ENCODE assay signal across 35 cellular contexts in the genomic region with DNA sequence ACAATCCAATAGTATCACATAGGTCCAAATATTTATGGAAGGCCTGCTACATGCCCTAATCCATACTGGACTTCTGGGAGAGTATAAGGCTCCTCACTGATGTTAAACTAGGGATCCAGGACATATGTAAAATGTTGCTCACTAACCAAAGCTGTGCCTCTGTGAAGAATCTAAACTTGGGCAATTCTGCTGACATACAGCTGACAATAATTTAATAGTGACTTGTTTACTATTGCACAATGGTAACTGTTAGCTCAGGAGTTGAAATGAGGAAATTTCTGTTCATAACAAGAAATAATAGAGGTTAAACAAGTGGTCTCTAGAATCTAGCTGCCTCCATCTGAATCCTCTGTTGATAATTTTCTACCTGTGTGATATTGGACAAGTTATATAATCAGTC. TPM values are rescaled to one million over a fixed set of nuclear protein-coding genes. Genes with fewer than 3 reads are reported as not detected.
"Had no signal": no experiment of that assay in that cellular context is flagged by ENCODE, and none has a peak within 500 bp of the region (broad histone marks: within the 10 kb centered on the region; RNA-seq: fewer than 3 reads in every experiment).

No MANE protein-coding gene starts in this region.

- H3K27ac ChIP-seq: coronary artery, gastrocnemius medialis, heart left ventricle, hepatocyte, left lung, neural progenitor cell, parathyroid adenoma, right atrium auricular region, sigmoid colon, skin epidermis, spleen, thoracic aorta, tibial nerve, upper lobe of left lung had no signal

- H3K36me3 ChIP-seq: gastrocnemius medialis, heart left ventricle, left lung, neural progenitor cell, right atrium auricular region, sigmoid colon, spleen, thoracic aorta, tibial nerve, upper lobe of left lung had no signal

- H3K9me3 ChIP-seq: gastrocnemius medialis, heart left ventricle, left lung, right atrium auricular region, sigmoid colon, spleen, thoracic aorta, tibial nerve, upper lobe of left lung had no signal

- H3K9me3 Mint-ChIP-seq: nephron; neural progenitor cell; stimulated activated naive CD8-positive, alpha-beta T cell treated with anti-CD3 and anti-CD28 coated beads, Interleukin-15, Interleukin-2, amounts not matched to agents 100 ng/mL and 50 ng/mL, for 24 hours had no signal

- H3K4me1 Mint-ChIP-seq: naive thymus-derived CD4-positive, alpha-beta T cell; nephron; neural progenitor cell; stimulated activated naive B cell treated with anti-CD40 and anti-IgM and Interleukin-4, amounts not matched to agents 10 μg/mL and 1 μg/mL and 100 μg/mL, for 72 hours had no signal

- DNase-seq: dermis blood vessel endothelial cell; effector memory CD4-positive, alpha-beta T cell; erythroblast; foreskin fibroblast; gastrocnemius medialis; heart left ventricle; left cardiac atrium; left lung; mesendoderm; midbrain; naive thymus-derived CD4-positive, alpha-beta T cell; sigmoid colon; spleen; stimulated activated CD4-positive, alpha-beta T cell treated with anti-CD3 and anti-CD28 coated beads, Interleukin-2, amount 100 ng/mL, for 48 hours; stimulated activated naive B cell treated with anti-CD40 and anti-IgM and Interleukin-4, amounts not matched to agents 10 μg/mL and 1 μg/mL and 100 μg/mL, for 72 hours; upper lobe of left lung had no signal

- H3K27me3 ChIP-seq: gastrocnemius medialis, heart left ventricle, hepatocyte, left lung, neural progenitor cell, right atrium auricular region, sigmoid colon, spleen, tibial nerve, upper lobe of left lung had no signal

- H3K4me2 ChIP-seq: hepatocyte, neural progenitor cell had no signal

- H3K4me1 ChIP-seq: gastrocnemius medialis, heart left ventricle, left lung, neural progenitor cell, parathyroid adenoma, right atrium auricular region, sigmoid colon, spleen, tibial nerve, upper lobe of left lung had no signal

- H3K27ac Mint-ChIP-seq: naive thymus-derived CD4-positive, alpha-beta T cell; nephron; neural progenitor cell; progenitor cell of endocrine pancreas; stimulated activated naive B cell treated with anti-CD40 and anti-IgM and Interleukin-4, amounts not matched to agents 10 μg/mL and 1 μg/mL and 100 μg/mL, for 72 hours; stimulated activated naive CD8-positive, alpha-beta T cell treated with anti-CD3 and anti-CD28 coated beads, Interleukin-15, Interleukin-2, amounts not matched to agents 100 ng/mL and 50 ng/mL, for 24 hours had no signal

- H3K4me3 Mint-ChIP-seq: naive thymus-derived CD4-positive, alpha-beta T cell; nephron; neural progenitor cell; stimulated activated naive B cell treated with anti-CD40 and anti-IgM and Interleukin-4, amounts not matched to agents 10 μg/mL and 1 μg/mL and 100 μg/mL, for 72 hours; stimulated activated naive CD8-positive, alpha-beta T cell treated with anti-CD3 and anti-CD28 coated beads, Interleukin-15, Interleukin-2, amounts not matched to agents 100 ng/mL and 50 ng/mL, for 24 hours had no signal

- H3K9ac ChIP-seq: neural progenitor cell, parathyroid adenoma had no signal

- H3K36me3 Mint-ChIP-seq: naive thymus-derived CD4-positive, alpha-beta T cell; neural progenitor cell; stimulated activated naive B cell treated with anti-CD40 and anti-IgM and Interleukin-4, amounts not matched to agents 10 μg/mL and 1 μg/mL and 100 μg/mL, for 72 hours had no signal

- H3K79me2 ChIP-seq: hepatocyte, parathyroid adenoma had no signal

- H2AFZ ChIP-seq: hepatocyte, neural progenitor cell, parathyroid adenoma had no signal

- H3K4me3 ChIP-seq: coronary artery, gastrocnemius medialis, heart left ventricle, hepatocyte, left lung, neural progenitor cell, right atrium auricular region, sigmoid colon, skin epidermis, spleen, thoracic aorta, tibial nerve, upper lobe of left lung had no signal

RNA-seq across cellular contexts. Expression of gene CTXN3, which starts 14.9 kb away (rescaled TPM):
- total RNA-seq: dermis blood vessel endothelial cell; endothelial cell of umbilical vein; fibroblast of lung; glomerular endothelial cell; heart left ventricle; hepatocyte; kidney epithelial cell; left cardiac atrium; left lung; lower leg skin; lung microvascular endothelial cell; mucosa of gallbladder; naive thymus-derived CD4-positive, alpha-beta T cell; osteoblast; progenitor cell of endocrine pancreas; right atrium auricular region; sigmoid colon; spleen; thoracic aorta; tibial nerve; upper lobe of left lung had no signal
- polyA plus RNA-seq: endothelial cell of umbilical vein; fibroblast of lung; heart left ventricle; hepatocyte; naive thymus-derived CD4-positive, alpha-beta T cell; sigmoid colon; spleen had no signal
